In genomic region chr11:44372989-44373388, GRCh38 we compare ENCODE assay signal across 20 cellular contexts.
"Had no signal": no experiment of that assay in that cellular context is flagged by ENCODE, and none has a peak within 500 bp of the region (broad histone marks: within the 10 kb centered on the region; RNA-seq: fewer than 3 reads in every experiment).

No MANE protein-coding gene starts in this region.

- DNase-seq: activated CD4-positive, alpha-beta T cell treated with anti-CD3 and anti-CD28 coated beads, Interleukin-2, amount 10 ng/mL, durations not matched to agents 7 days and 5 days; activated CD4-positive, CD25-positive, alpha-beta regulatory T cell; activated naive CD4-positive, alpha-beta T cell; activated naive CD8-positive, alpha-beta T cell treated with anti-CD3 and anti-CD28 coated beads, Interleukin-2, amount 10 ng/mL, durations not matched to agents 7 days and 5 days; cortex of kidney; effector CD4-positive, alpha-beta T cell; esophagus squamous epithelium; hippocampal formation; left cardiac atrium; lower lobe of right lung; nucleus accumbens; stimulated activated naive CD8-positive, alpha-beta T cell treated with anti-CD3 and anti-CD28 coated beads, Interleukin-15, Interleukin-2, amounts not matched to agents 100 U/mL and 50 U/mL, for 24 hours; trophoblast cell had no signal

- H3K9me3 ChIP-seq: esophagus squamous epithelium, lower lobe of right lung had no signal

- H3K4me3 Mint-ChIP-seq: activated CD4-positive, alpha-beta T cell treated with anti-CD3 and anti-CD28 coated beads, Interleukin-2, amount 10 ng/mL, durations not matched to agents 7 days and 5 days; activated naive CD8-positive, alpha-beta T cell treated with anti-CD3 and anti-CD28 coated beads, Interleukin-2, amount 10 ng/mL, durations not matched to agents 7 days and 5 days; brain; central memory CD8-positive, alpha-beta T cell; T-helper 2 cell treated with Interferon-gamma antibody and Interleukin-4, amounts not matched to agents 5 μg/mL and 100 μg/mL, for 36 hours had no signal

- H3K27me3 ChIP-seq: right atrium auricular region, suprapubic skin had no signal

- H3K27ac ChIP-seq: esophagus squamous epithelium, lower lobe of right lung, right atrium auricular region, suprapubic skin had no signal

- H3K36me3 Mint-ChIP-seq: activated naive CD8-positive, alpha-beta T cell treated with anti-CD3 and anti-CD28 coated beads, Interleukin-2, amount 10 ng/mL, durations not matched to agents 7 days and 5 days; brain had no signal

- H3K36me3 ChIP-seq: esophagus squamous epithelium, lower lobe of right lung, right atrium auricular region, suprapubic skin had no signal

- H3K4me3 ChIP-seq: esophagus squamous epithelium, lower lobe of right lung, right atrium auricular region, smooth muscle cell, suprapubic skin had no signal

- H3K9me3 Mint-ChIP-seq: activated CD4-positive, alpha-beta T cell treated with anti-CD3 and anti-CD28 coated beads, Interleukin-2, amount 10 ng/mL, durations not matched to agents 7 days and 5 days; activated naive CD8-positive, alpha-beta T cell treated with anti-CD3 and anti-CD28 coated beads, Interleukin-2, amount 10 ng/mL, durations not matched to agents 7 days and 5 days; central memory CD8-positive, alpha-beta T cell; T-helper 2 cell treated with Interferon-gamma antibody and Interleukin-4, amounts not matched to agents 5 μg/mL and 100 μg/mL, for 36 hours had no signal

- H3K4me2 ChIP-seq: smooth muscle cell had no signal

- ATAC-seq: left cardiac atrium; lower lobe of right lung; stimulated activated naive CD8-positive, alpha-beta T cell treated with anti-CD3 and anti-CD28 coated beads, Interleukin-15, Interleukin-2, amounts not matched to agents 100 U/mL and 50 U/mL, for 24 hours had no signal

- H3K4me1 ChIP-seq: esophagus squamous epithelium, lower lobe of right lung, right atrium auricular region, suprapubic skin had no signal

- H3K27ac Mint-ChIP-seq: activated CD4-positive, alpha-beta T cell treated with anti-CD3 and anti-CD28 coated beads, Interleukin-2, amount 10 ng/mL, durations not matched to agents 7 days and 5 days; activated naive CD8-positive, alpha-beta T cell treated with anti-CD3 and anti-CD28 coated beads, Interleukin-2, amount 10 ng/mL, durations not matched to agents 7 days and 5 days; progenitor cell of endocrine pancreas; T-helper 2 cell treated with Interferon-gamma antibody and Interleukin-4, amounts not matched to agents 5 μg/mL and 100 μg/mL, for 36 hours had no signal

- H3K27me3 Mint-ChIP-seq: activated CD4-positive, alpha-beta T cell treated with anti-CD3 and anti-CD28 coated beads, Interleukin-2, amount 10 ng/mL, durations not matched to agents 7 days and 5 days had no signal

- H3K4me1 Mint-ChIP-seq: activated CD4-positive, alpha-beta T cell treated with anti-CD3 and anti-CD28 coated beads, Interleukin-2, amount 10 ng/mL, durations not matched to agents 7 days and 5 days; central memory CD8-positive, alpha-beta T cell had no signal
